ENCODE assay signal across 8 cellular contexts in genomic region chr1:19644422-19644760, GRCh38. TPM values are rescaled to one million over a fixed set of nuclear protein-coding genes. Genes with fewer than 3 reads are reported as not detected.
DNase-seq lines count a peak whose midpoint lies in the region; ATAC-seq and TF ChIP-seq lines count a peak whose summit lies in the region.

No MANE protein-coding gene starts in this region.

- TF ChIP-seq POLR2A in breast epithelium (IDR thresholded peaks at IDR 0.05), result no peak

- H3K36me3 ChIP-seq in A673 (ENCODE audit: insufficient read depth, low read length, poor library complexity, severe bottlenecking) (no peaks in the 10 kb centered on the region), breast epithelium (no peaks in the 10 kb centered on the region), lung (ENCODE audit: control insufficient read depth in 2 of 2, insufficient read depth in 2 of 2, low read length in 2 of 2) (no peaks in the 10 kb centered on the region)

- H3K27ac ChIP-seq in A673 (ENCODE audit: low read depth, low read length, poor library complexity, severe bottlenecking) (peak overlapping the region; percentile 44), breast epithelium (peak overlapping the region; percentile 68 to 98), lung (ENCODE audit: low read depth in 1 of 2, low read length in 1 of 2) (peak overlapping the region; percentile 43 to 91)

- peaks cover 13% of the 10 kb centered on the region for H3K4me1 ChIP-seq in A673 (ENCODE audit: insufficient read depth, low read length, poor library complexity, severe bottlenecking)
- peaks cover 6 to 9% of the 10 kb centered on the region in 2 donors for H3K4me1 ChIP-seq in breast epithelium
- peaks cover 0 to 5% of the 10 kb centered on the region in 2 donors for H3K4me1 ChIP-seq in lung (ENCODE audit: control insufficient read depth in 2 of 2, insufficient read depth in 2 of 2, low read length in 2 of 2)

- TF ChIP-seq CTCF in A673 (conservative IDR thresholded peaks at IDR 0.05; ENCODE audit: low read depth, low read length) (no peak), HFFc6 (IDR thresholded peaks at IDR 0.05) (no peak), breast epithelium (IDR thresholded peaks at IDR 0.05) (no peak), lung (IDR thresholded peaks at IDR 0.05; ENCODE audit: control extremely low read depth, extremely low read depth) (no peak)

- no peaks in the 10 kb centered on the region for H3K36me3 Mint-ChIP-seq in HFFc6 (ENCODE audit: low read depth)

- ATAC-seq in lung (ENCODE audit: insufficient read depth, low FRiP score) (no peak), HG03442 (IDR thresholded peaks at IDR 0.05; ENCODE audit: unreplicated experiment) (no peak)

- POLR2A ChIA-PET in A673 (lab: Charles Lee; ENCODE audit: low non-redundant PET), result no interaction called here

- H3K9me3 ChIP-seq in A673 (ENCODE audit: low read depth, low read length, poor library complexity, severe bottlenecking) (no peaks in the 10 kb centered on the region), breast epithelium (no peaks in the 10 kb centered on the region), lung (ENCODE audit: control insufficient read depth in 2 of 2, insufficient read depth in 1 of 2, low read length in 1 of 2) (no peaks in the 10 kb centered on the region)

- BruUV-seq in A673 (replicated peaks; lab: Mats Ljungman, UMichigan), result no TSS peak

- intact Hi-C loops in A673 (cut with micrococcal nuclease; ENCODE audit: unreplicated experiment), result no loop called here
- intact Hi-C loops in breast epithelium (cut with DNase I; ENCODE audit: low total_unique reads), result no loop called here

- peaks cover 54% of the 10 kb centered on the region for H3K4me1 Mint-ChIP-seq in HFFc6 (ENCODE audit: low read depth)

- 0 to 1% methylated on average over 19 to 56 of the region's 56 CpGs for WGBS in lung, 2 donors

- H3K4me3 ChIP-seq in A673 (ENCODE audit: low read depth, low read length, poor library complexity, severe bottlenecking), result peak overlapping the region; percentile 66
- peak overlapping the region; percentile 79 to 96 (median 92) for H3K4me3 ChIP-seq in breast epithelium
- peak overlapping the region; percentile 62 for H3K4me3 ChIP-seq in lung

- CTCF ChIA-PET in A673 (lab: Charles Lee), result interaction anchor here (2.0 kb wide), 1 partner anchor 9 kb away, joined by 9 read pairs; no protein-coding TSS in a partner anchor

- peak overlapping the region; percentile 98 for H3K4me3 Mint-ChIP-seq in HFFc6

- no peak for DNase-seq in A673 (ENCODE audit: low spot score)
- no peak for DNase-seq in HFFc6
- DNase-seq in breast epithelium (ENCODE audit: low spot score in 2 of 2), result no peak
- no peak for DNase-seq in lung (ENCODE audit: low spot score)
- DNase-seq in NCI-H226, result no peak
- no peak for DNase-seq in cerebellar nuclear complex (lab: John Stamatoyannopoulos, UW)
- DNase-seq in NCI-H2171 treated with DMSO at 0.1 percent for 48 hours (lab: John Stamatoyannopoulos, UW), result no peak

- no peak overlapping the region for H3K27ac Mint-ChIP-seq in HFFc6

- H3K9me3 Mint-ChIP-seq in HFFc6, result no peaks in the 10 kb centered on the region

- H3K27me3 Mint-ChIP-seq in HFFc6 (ENCODE audit: insufficient read depth), result peaks cover 1% of the 10 kb centered on the region

- H3K27me3 ChIP-seq in A673 (replicated peaks; ENCODE audit: insufficient read depth, low read depth, low read length, poor library complexity) (no peaks in the 10 kb centered on the region), breast epithelium (no peaks in the 10 kb centered on the region), lung (ENCODE audit: control insufficient read depth, insufficient read depth) (no peaks in the 10 kb centered on the region)

RNA-seq across cellular contexts. Expression of gene NBL1, which starts 0.3 kb away (rescaled TPM):
- 7.9 and 12.5 TPM in 2 replicates for total RNA-seq in A673 (2021)
- total RNA-seq in HFFc6 (2021; fragmentation: NEBNext Ultra II Directional; extraction: Animal tissue kit (Norgen Biotek cat#: 25700)), result 100 to 1,000 TPM in 3 of 6 experiments, 10 to 100 TPM in 3; 89.6 to 182 (median 104) TPM
- 100 to 1,000 TPM in 1 of 3 donors, 10 to 100 TPM in 2; 33.4 to 111 (median 98.6) TPM for total RNA-seq in breast epithelium
- total RNA-seq in lung, result 100 to 1,000 TPM; 107 to 133 TPM
- 100 to 1,000 TPM in 1 of 2 donors, 10 to 100 TPM in 1; 48.0 to 102 TPM for polyA plus RNA-seq in lung

RNA-seq across cellular contexts. Expression of gene HTR6, which starts 20.3 kb away (rescaled TPM):
- total RNA-seq in A673 (2021) (not detected in 2 replicates), breast epithelium (not detected), lung (not detected)
- not detected for total RNA-seq in HFFc6 (2021; fragmentation: NEBNext Ultra II Directional; extraction: Animal tissue kit (Norgen Biotek cat#: 25700))
- polyA plus RNA-seq in lung, result not detected
